In the genomic region with DNA sequence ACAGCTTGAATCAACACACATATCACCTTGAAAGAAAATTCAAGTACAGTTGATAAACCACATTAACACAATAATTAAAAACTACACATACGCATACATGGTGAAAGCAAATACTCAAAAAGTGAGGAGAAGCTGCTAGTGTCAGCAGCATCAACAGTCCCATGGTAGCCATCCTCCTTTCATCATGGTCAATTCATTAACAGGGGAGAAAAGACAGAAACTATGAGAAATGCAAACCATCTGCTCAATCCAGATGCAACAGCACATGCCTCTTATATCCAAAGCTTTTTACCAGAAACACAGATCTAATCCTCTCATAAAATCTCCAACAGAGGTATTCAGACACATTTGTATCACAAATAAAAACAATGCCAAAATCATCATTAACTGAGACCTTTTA, we compare ENCODE assay signal across 13 cellular contexts.
A peak's percentile ranks its signal among the peaks of the same experiment; 100 is the strongest.
DNase-seq lines count a peak whose midpoint lies in the region; ATAC-seq and TF ChIP-seq lines count a peak whose summit lies in the region.
"Had no signal": no experiment of that assay in that cellular context is flagged by ENCODE, and none has a peak within 500 bp of the region (broad histone marks: within the 10 kb centered on the region; RNA-seq: fewer than 3 reads in every experiment).

No MANE protein-coding gene starts in this region.

- H2AFZ ChIP-seq in hepatocyte, result no peak overlapping the region

- H3K4me2 ChIP-seq in hepatocyte, result peak overlapping the region; percentile 69
- H3K4me2 ChIP-seq: BLaER1 had no signal

- no peaks in the 10 kb centered on the region for H3K9me2 ChIP-seq in hepatocyte (replicated peaks; ENCODE audit: insufficient read depth)

- no peaks in the 10 kb centered on the region for H3K9me3 ChIP-seq in hepatocyte (ENCODE audit: low read depth)
- H3K9me3 ChIP-seq: BLaER1, right lobe of liver had no signal

- no peak for ATAC-seq in stimulated activated naive CD8-positive, alpha-beta T cell treated with anti-CD3 and anti-CD28 coated beads, Interleukin-15, Interleukin-2, amounts not matched to agents 100 U/mL and 50 U/mL, for 24 hours
- ATAC-seq in HG02938 (IDR thresholded peaks at IDR 0.05; ENCODE audit: unreplicated experiment), result no peak
- no peak for ATAC-seq in stimulated activated memory B cell treated with anti-CD40 and anti-IgM and Interleukin-4, amounts not matched to agents 10 μg/mL and 1 μg/mL and 100 μg/mL, for 72 hours
- no peak for ATAC-seq in HG03520 (IDR thresholded peaks at IDR 0.05; ENCODE audit: unreplicated experiment)
- ATAC-seq: right lobe of liver had no signal

- peaks cover 17% of the 10 kb centered on the region for H3K79me2 ChIP-seq in hepatocyte

- H3K4me1 Mint-ChIP-seq in stimulated activated naive CD8-positive, alpha-beta T cell treated with anti-CD3 and anti-CD28 coated beads, Interleukin-15, Interleukin-2, amounts not matched to agents 100 ng/mL and 50 ng/mL, for 24 hours (ENCODE audit: low read depth), result peaks cover 41% of the 10 kb centered on the region
- H3K4me1 Mint-ChIP-seq in activated naive CD8-positive, alpha-beta T cell treated with anti-CD3 and anti-CD28 coated beads for 36 hours, result peaks cover 45% of the 10 kb centered on the region
- H3K4me1 Mint-ChIP-seq in stimulated activated memory B cell treated with anti-CD40 and anti-IgM and Interleukin-4, amounts not matched to agents 10 μg/mL and 1 μg/mL and 100 μg/mL, for 72 hours, result no peaks in the 10 kb centered on the region

- H3K4me3 ChIP-seq in hepatocyte, result peak overlapping the region; percentile 27
- H3K4me3 ChIP-seq: BLaER1, right lobe of liver had no signal

- no peaks in the 10 kb centered on the region for H3K9me3 Mint-ChIP-seq in stimulated activated naive CD8-positive, alpha-beta T cell treated with anti-CD3 and anti-CD28 coated beads, Interleukin-15, Interleukin-2, amounts not matched to agents 100 ng/mL and 50 ng/mL, for 24 hours
- H3K9me3 Mint-ChIP-seq in activated naive CD8-positive, alpha-beta T cell treated with anti-CD3 and anti-CD28 coated beads for 36 hours, result no peaks in the 10 kb centered on the region
- no peaks in the 10 kb centered on the region for H3K9me3 Mint-ChIP-seq in stimulated activated memory B cell treated with anti-CD40 and anti-IgM and Interleukin-4, amounts not matched to agents 10 μg/mL and 1 μg/mL and 100 μg/mL, for 72 hours

- H3K27me3 ChIP-seq in hepatocyte, result no peaks in the 10 kb centered on the region
- H3K27me3 ChIP-seq: BLaER1, right lobe of liver had no signal

- whole genome bisulfite sequencing in hepatocyte (ENCODE audit: low lambda C conversion rate, missing lambda C conversion rate), result 70% methylated on average over 1 of the region's 1 CpG

- peak overlapping the region; percentile 59 for H3K4me3 Mint-ChIP-seq in stimulated activated naive CD8-positive, alpha-beta T cell treated with anti-CD3 and anti-CD28 coated beads, Interleukin-15, Interleukin-2, amounts not matched to agents 100 ng/mL and 50 ng/mL, for 24 hours
- peak overlapping the region; percentile 36 for H3K4me3 Mint-ChIP-seq in activated naive CD8-positive, alpha-beta T cell treated with anti-CD3 and anti-CD28 coated beads for 36 hours
- no peak overlapping the region for H3K4me3 Mint-ChIP-seq in stimulated activated memory B cell treated with anti-CD40 and anti-IgM and Interleukin-4, amounts not matched to agents 10 μg/mL and 1 μg/mL and 100 μg/mL, for 72 hours

- H3K36me3 Mint-ChIP-seq in stimulated activated naive CD8-positive, alpha-beta T cell treated with anti-CD3 and anti-CD28 coated beads, Interleukin-15, Interleukin-2, amounts not matched to agents 100 ng/mL and 50 ng/mL, for 24 hours (ENCODE audit: low read depth), result no peaks in the 10 kb centered on the region
- H3K36me3 Mint-ChIP-seq in activated naive CD8-positive, alpha-beta T cell treated with anti-CD3 and anti-CD28 coated beads for 36 hours, result peaks cover 4% of the 10 kb centered on the region
- no peaks in the 10 kb centered on the region for H3K36me3 Mint-ChIP-seq in stimulated activated memory B cell treated with anti-CD40 and anti-IgM and Interleukin-4, amounts not matched to agents 10 μg/mL and 1 μg/mL and 100 μg/mL, for 72 hours

- peak overlapping the region; percentile 12 for H3K27ac ChIP-seq in hepatocyte
- H3K27ac ChIP-seq: BLaER1, HL-60, right lobe of liver had no signal

- peaks cover 4% of the 10 kb centered on the region for H3K27me3 Mint-ChIP-seq in stimulated activated naive CD8-positive, alpha-beta T cell treated with anti-CD3 and anti-CD28 coated beads, Interleukin-15, Interleukin-2, amounts not matched to agents 100 ng/mL and 50 ng/mL, for 24 hours
- no peaks in the 10 kb centered on the region for H3K27me3 Mint-ChIP-seq in activated naive CD8-positive, alpha-beta T cell treated with anti-CD3 and anti-CD28 coated beads for 36 hours
- H3K27me3 Mint-ChIP-seq in stimulated activated memory B cell treated with anti-CD40 and anti-IgM and Interleukin-4, amounts not matched to agents 10 μg/mL and 1 μg/mL and 100 μg/mL, for 72 hours, result no peaks in the 10 kb centered on the region

- no peaks in the 10 kb centered on the region for H3K4me1 ChIP-seq in hepatocyte (ENCODE audit: insufficient read depth)
- H3K4me1 ChIP-seq: BLaER1, right lobe of liver had no signal

- TF ChIP-seq CTCF in hepatocyte (IDR thresholded peaks at IDR 0.05; ENCODE audit: poor library complexity), result no peak

- no peak for DNase-seq in stimulated activated naive CD8-positive, alpha-beta T cell treated with anti-CD3 and anti-CD28 coated beads, Interleukin-15, Interleukin-2, amounts not matched to agents 100 U/mL and 50 U/mL, for 24 hours
- no peak for DNase-seq in activated naive CD8-positive, alpha-beta T cell treated with anti-CD3 and anti-CD28 coated beads for 36 hours
- DNase-seq in hepatocyte (ENCODE audit: low spot score) (no peak), NCI-H345 (lab: John Stamatoyannopoulos, UW) (no peak)
- DNase-seq: cerebellar nuclear complex, right lobe of liver, T-helper 1 cell had no signal

- H3K36me3 ChIP-seq in hepatocyte (replicated peaks; ENCODE audit: insufficient read depth, low read depth), result no peaks in the 10 kb centered on the region
- H3K36me3 ChIP-seq: BLaER1, right lobe of liver had no signal

- peak overlapping the region; percentile 15 for H3K27ac Mint-ChIP-seq in stimulated activated naive CD8-positive, alpha-beta T cell treated with anti-CD3 and anti-CD28 coated beads, Interleukin-15, Interleukin-2, amounts not matched to agents 100 ng/mL and 50 ng/mL, for 24 hours
- no peak overlapping the region for H3K27ac Mint-ChIP-seq in activated naive CD8-positive, alpha-beta T cell treated with anti-CD3 and anti-CD28 coated beads for 36 hours
- H3K27ac Mint-ChIP-seq in stimulated activated memory B cell treated with anti-CD40 and anti-IgM and Interleukin-4, amounts not matched to agents 10 μg/mL and 1 μg/mL and 100 μg/mL, for 72 hours, result no peak overlapping the region

- H4K20me1 ChIP-seq in hepatocyte (ENCODE audit: insufficient read depth, poor library complexity, severe bottlenecking), result no peaks in the 10 kb centered on the region
- H4K20me1 ChIP-seq: BLaER1 had no signal
